1 cellular context compared by ENCODE assay signal in genomic region chr10:46536171-46536570, GRCh38.
TF ChIP-seq lines count a peak whose summit lies in the region.

No MANE protein-coding gene starts in this region.

TF ChIP-seq in IMR-90, 13 proteins besides CTCF, POLR2A, EP300 and RAD21 (continued from another document):
- no peak for TF ChIP-seq ELK1 (IDR thresholded peaks at IDR 0.05; ENCODE audit: borderline replicate concordance, low read depth, low read length)
- TF ChIP-seq NFE2L2 (IDR thresholded peaks at IDR 0.05; ENCODE audit: low read depth, low read length) = no peak
